In the genomic region with DNA sequence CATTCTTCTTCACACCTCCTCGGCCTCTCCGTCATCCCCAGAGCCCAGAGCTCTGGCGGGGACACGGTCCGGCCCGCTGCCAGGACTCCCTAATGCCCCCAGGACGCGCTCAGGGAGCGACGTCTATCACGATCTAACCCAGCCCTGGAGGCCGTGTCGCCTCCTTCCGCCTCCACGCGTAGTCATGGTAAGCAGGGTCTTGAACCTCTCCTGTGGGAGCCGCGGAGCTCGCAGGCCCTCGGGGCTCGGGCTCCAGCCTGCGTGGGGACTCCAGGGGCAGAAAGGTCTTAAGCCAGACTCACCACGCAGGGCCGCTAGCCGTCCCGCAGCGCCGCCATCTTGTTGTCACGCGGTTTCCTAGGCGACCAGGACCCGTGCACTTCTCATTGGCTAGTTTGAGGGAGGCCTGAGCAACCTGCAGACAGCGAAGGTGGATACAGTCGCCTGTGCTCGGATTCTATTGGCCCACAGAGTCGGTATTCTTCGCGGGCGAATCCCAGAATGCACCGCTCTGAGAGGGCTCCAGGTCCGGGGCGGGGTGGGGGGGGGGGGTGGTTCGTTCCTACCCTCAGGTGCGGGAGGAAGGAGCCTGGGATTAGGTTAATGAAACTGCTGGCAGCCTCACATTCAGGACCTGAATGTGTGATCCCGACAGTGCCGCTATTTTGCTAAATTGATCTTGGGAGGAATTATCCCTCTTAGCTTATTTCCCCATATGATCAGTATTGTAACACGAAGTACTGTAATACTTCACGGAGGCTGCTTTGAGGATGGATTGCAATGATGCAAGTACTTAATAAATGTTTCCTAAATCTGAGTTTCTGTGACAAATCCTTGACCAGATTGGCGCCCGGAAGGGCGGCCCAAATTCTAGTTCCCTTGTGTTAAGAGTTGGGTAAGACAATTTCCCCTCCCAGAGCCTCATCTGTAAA, we compare ENCODE assay signal across 8 cellular contexts. TPM values are rescaled to one million over a fixed set of nuclear protein-coding genes. Genes with fewer than 3 reads are reported as not detected.
DNase-seq lines count a peak whose midpoint lies in the region; ATAC-seq and TF ChIP-seq lines count a peak whose summit lies in the region.

A gene with protein sequence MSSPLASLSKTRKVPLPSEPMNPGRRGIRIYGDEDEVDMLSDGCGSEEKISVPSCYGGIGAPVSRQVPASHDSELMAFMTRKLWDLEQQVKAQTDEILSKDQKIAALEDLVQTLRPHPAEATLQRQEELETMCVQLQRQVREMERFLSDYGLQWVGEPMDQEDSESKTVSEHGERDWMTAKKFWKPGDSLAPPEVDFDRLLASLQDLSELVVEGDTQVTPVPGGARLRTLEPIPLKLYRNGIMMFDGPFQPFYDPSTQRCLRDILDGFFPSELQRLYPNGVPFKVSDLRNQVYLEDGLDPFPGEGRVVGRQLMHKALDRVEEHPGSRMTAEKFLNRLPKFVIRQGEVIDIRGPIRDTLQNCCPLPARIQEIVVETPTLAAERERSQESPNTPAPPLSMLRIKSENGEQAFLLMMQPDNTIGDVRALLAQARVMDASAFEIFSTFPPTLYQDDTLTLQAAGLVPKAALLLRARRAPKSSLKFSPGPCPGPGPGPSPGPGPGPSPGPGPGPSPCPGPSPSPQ (minus strand): TSS at position 347 of the 932 bp plus-strand sequence. CDS start 3,753 bp downstream, outside the sequence.

- H3K4me1 ChIP-seq in breast epithelium (peaks cover 0 to 8% of the 10 kb centered on the region in 2 donors), smooth muscle cell (ENCODE audit: low read depth) (peaks cover 10% of the 10 kb centered on the region)

- peak within 1 kb of the TSS; percentile 99 for H3K4me2 ChIP-seq in smooth muscle cell

- no peaks in the 10 kb centered on the region for H3F3A ChIP-seq in smooth muscle cell (ENCODE audit: low read depth)

- peak; percentile 97 for ATAC-seq in GM18909 (IDR thresholded peaks at IDR 0.05; ENCODE audit: poor library complexity, unreplicated experiment)
- peak; percentile 96 for ATAC-seq in HG03159 (IDR thresholded peaks at IDR 0.05; ENCODE audit: unreplicated experiment)

- H3K27me3 ChIP-seq in breast epithelium (no peaks in the 10 kb centered on the region), smooth muscle cell (ENCODE audit: low read depth) (no peaks in the 10 kb centered on the region)

- intact Hi-C loops in breast epithelium (cut with DNase I; ENCODE audit: low total_unique reads): no loop called here

- DNase-seq in AG08395 (ENCODE audit: low spot score) (peak; percentile 99), NCI-H2227 (lab: John Stamatoyannopoulos, UW; ENCODE audit: unreplicated experiment) (peak; percentile 98), breast epithelium (ENCODE audit: low spot score in 2 of 2) (peak; percentile 92 to 95), iPS-NIHi7 (ENCODE audit: extremely low spot score) (peak; percentile 100), smooth muscle cell (lab: John Stamatoyannopoulos, UW; ENCODE audit: unreplicated experiment) (peak; percentile 48)

- 3% methylated on average over 51 of the region's 51 CpGs for WGBS in smooth muscle cell (ENCODE audit: low lambda C conversion rate)

- H3K79me2 ChIP-seq in smooth muscle cell (ENCODE audit: low read depth): no peaks in the 10 kb centered on the region

- H2AFZ ChIP-seq in smooth muscle cell (ENCODE audit: low read depth): peak within 1 kb of the TSS; percentile 99

- H3K4me3 ChIP-seq in breast epithelium: peak within 1 kb of the TSS; percentile 44 to 84 (median 77)
- H3K4me3 ChIP-seq in smooth muscle cell: peak within 1 kb of the TSS; percentile 91

- H3K9me3 ChIP-seq in breast epithelium (no peaks in the 10 kb centered on the region), smooth muscle cell (replicated peaks; ENCODE audit: low read depth) (no peaks in the 10 kb centered on the region)

- TF ChIP-seq CTCF in VCaP (conservative IDR thresholded peaks at IDR 0.05): no peak
- TF ChIP-seq CTCF in breast epithelium (IDR thresholded peaks at IDR 0.05): no peak
- no peak for TF ChIP-seq CTCF in smooth muscle cell (IDR thresholded peaks at IDR 0.05; ENCODE audit: borderline replicate concordance, insufficient read depth, poor library complexity, severe bottlenecking)

- H4K20me1 ChIP-seq in smooth muscle cell (ENCODE audit: low read depth): no peaks in the 10 kb centered on the region

- H3K27ac ChIP-seq in VCaP: peak within 1 kb of the TSS; percentile 65; the same call in 1 of the 2 replicates
- H3K27ac ChIP-seq in breast epithelium: peak within 1 kb of the TSS; percentile 56 to 67
- peak within 1 kb of the TSS; percentile 65 for H3K27ac ChIP-seq in smooth muscle cell (ENCODE audit: low read depth)

- H3K36me3 ChIP-seq in breast epithelium (no peaks in the 10 kb centered on the region), smooth muscle cell (ENCODE audit: low read depth) (no peaks in the 10 kb centered on the region)

- peak within 1 kb of the TSS; percentile 95 for H3K9ac ChIP-seq in smooth muscle cell (ENCODE audit: low read depth)

- no peak for TF ChIP-seq POLR2A in breast epithelium (IDR thresholded peaks at IDR 0.05)

RNA-seq across cellular contexts. Expression of the gene that starts here (rescaled TPM):
- total RNA-seq in breast epithelium: 10 to 100 TPM; 15.0 to 25.5 (median 24.9) TPM
- total RNA-seq in smooth muscle cell: 3.3 and 4.8 TPM in 2 replicates
- polyA plus RNA-seq in smooth muscle cell: 17.7 and 20.3 TPM in 2 replicates

Comparison
In these comparisons a context has a peak if more than half of its experiments do, and no peak if none do; other contexts are left out.
1. Peak in every context shown above with its lines: DNase-seq, ATAC-seq, H3K4me3 ChIP-seq and H3K27ac ChIP-seq.
2. DNase-seq: peak in every context shown above with its lines; median percentile 100 in iPS-NIHi7; 99 in AG08395; 98 in NCI-H2227; 94 in breast epithelium; 48 in smooth muscle cell.